In genomic region chr6:141463237-141463977, GRCh38 we compare ENCODE assay signal across 8 cellular contexts.
DNase-seq lines count a peak whose midpoint lies in the region; ATAC-seq and TF ChIP-seq lines count a peak whose summit lies in the region.

No MANE protein-coding gene starts in this region.

- TF ChIP-seq CTCF in fibroblast of pulmonary artery (IDR thresholded peaks at IDR 0.05; ENCODE audit: low read length, missing control alignments): no peak

- H3K4me3 ChIP-seq in fibroblast of pulmonary artery (replicated peaks; ENCODE audit: low read depth, low read length): peak overlapping the region; percentile 44

- ATAC-seq in GM21447 (IDR thresholded peaks at IDR 0.05; ENCODE audit: unreplicated experiment): peak; percentile 81
- peak; percentile 83 for ATAC-seq in HG03520 (IDR thresholded peaks at IDR 0.05; ENCODE audit: unreplicated experiment)

- intact Hi-C loops in posterior vena cava (cut with DNase I): no loop called here

- DNase-seq in GM03348 (ENCODE audit: low spot score) (peak; percentile 33), fibroblast of pulmonary artery (ENCODE audit: low read depth) (peak; percentile 73), KG1 (lab: John Stamatoyannopoulos, UW) (no peak), posterior vena cava (ENCODE audit: low spot score) (no peak), NCI-H2029 (lab: John Stamatoyannopoulos, UW) (no peak), H4 (ENCODE audit: low spot score) (no peak)

Comparison
In these comparisons a context has a peak if more than half of its experiments do, and no peak if none do; other contexts are left out.
1. DNase-seq: peak in GM03348 (single experiment) and fibroblast of pulmonary artery (single experiment); none in KG1 (single experiment), posterior vena cava (single experiment), NCI-H2029 (single experiment) and H4 (single experiment).